ENCODE assay signal across 10 cellular contexts in the genomic region with DNA sequence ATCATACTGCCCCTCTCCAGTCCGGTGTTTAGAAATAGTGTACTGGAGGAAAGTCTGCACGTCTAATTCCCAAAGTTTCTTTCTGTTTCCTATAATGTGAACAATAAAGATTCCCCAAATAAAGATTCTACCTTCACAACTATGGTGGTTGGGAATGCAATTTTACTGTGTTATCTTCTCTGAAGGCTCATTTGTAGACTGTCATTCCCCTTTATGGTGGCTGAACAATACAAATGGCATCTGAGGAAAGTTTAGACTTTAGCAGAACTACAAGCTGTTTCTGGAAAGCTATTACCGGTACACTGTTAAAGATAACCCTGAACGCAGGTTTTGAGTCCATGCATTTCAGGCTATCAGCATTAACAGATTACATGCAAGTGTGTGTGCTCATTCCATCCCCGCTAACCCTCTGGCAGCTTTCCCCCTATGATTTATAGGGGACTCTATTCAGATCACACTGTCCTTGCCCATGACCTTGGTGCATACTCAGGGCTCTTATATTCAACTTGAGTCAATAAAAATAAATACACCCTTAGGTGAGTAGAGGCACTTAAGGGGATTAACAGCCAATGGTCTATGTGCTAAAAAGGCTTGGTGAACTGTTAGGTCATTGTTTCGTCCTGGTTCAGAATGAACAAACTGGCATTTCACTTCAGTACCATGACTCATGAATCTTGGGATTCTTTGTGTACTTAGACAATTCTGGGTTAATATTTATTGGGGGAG.
DNase-seq lines count a peak whose midpoint lies in the region; ATAC-seq and TF ChIP-seq lines count a peak whose summit lies in the region.
"Had no signal": no experiment of that assay in that cellular context is flagged by ENCODE, and none has a peak within 500 bp of the region (broad histone marks: within the 10 kb centered on the region; RNA-seq: fewer than 3 reads in every experiment).

No MANE protein-coding gene starts in this region.

- peak overlapping the region; percentile 63 for H3K27ac ChIP-seq in mesodermal cell (ENCODE audit: low read depth, low read length, severe bottlenecking)

- no peak for TF ChIP-seq CTCF in cardiac fibroblast (IDR thresholded peaks at IDR 0.05; ENCODE audit: low read depth, low read length)

- no peaks in the 10 kb centered on the region for H3K36me3 ChIP-seq in mesodermal cell (ENCODE audit: control insufficient read depth, insufficient read depth, low read length)
- H3K36me3 ChIP-seq: adrenal gland had no signal

- no peaks in the 10 kb centered on the region for H3K9me3 ChIP-seq in mesodermal cell (ENCODE audit: control insufficient read depth, low read length)
- H3K9me3 ChIP-seq: adrenal gland had no signal

- no peak for ATAC-seq in GM21737 (IDR thresholded peaks at IDR 0.05; ENCODE audit: unreplicated experiment)
- ATAC-seq: GM23338 had no signal

- DNase-seq in DMS79 (lab: John Stamatoyannopoulos, UW) (peak; percentile 49), MV-4-11 (lab: John Stamatoyannopoulos, UW) (peak; percentile 54), cardiac fibroblast (ENCODE audit: low read depth in 2 of 2) (peak; percentile 25 to 67), UCSD-AML1 (lab: John Stamatoyannopoulos, UW; ENCODE audit: unreplicated experiment) (no peak), amniotic stem cell (lab: John Stamatoyannopoulos, UW) (no peak)
- DNase-seq in stimulated activated CD4-positive, alpha-beta T cell treated with anti-CD3 and anti-CD28 coated beads, Interleukin-12 subunit alpha, Interleukin-12 subunit beta, amount 100 ng/mL, for 4 hours, result no peak

- H3K4me3 ChIP-seq in cardiac fibroblast (replicated peaks in 1 of 2; ENCODE audit: low read depth in 2 of 2, low read length in 2 of 2) (no peak overlapping the region), mesodermal cell (ENCODE audit: extremely low read depth, insufficient read depth, low read length, poor library complexity, severe bottlenecking) (no peak overlapping the region)
- H3K4me3 ChIP-seq: adrenal gland, GM23338 had no signal

- WGBS in mesodermal cell (ENCODE audit: insufficient coverage in 2 of 2), 2 experiments, result 84 to 94% methylated on average over 3 of the region's 6 CpGs

- H3K4me1 ChIP-seq in mesodermal cell (ENCODE audit: control insufficient read depth, insufficient read depth, low read length, poor library complexity, severe bottlenecking), result peaks cover 31% of the 10 kb centered on the region

Comparison
In these comparisons a context has a peak if more than half of its experiments do, and no peak if none do; other contexts are left out.
1. DNase-seq: peak in DMS79 (single experiment), MV-4-11 (single experiment) and cardiac fibroblast (2 of 2); none in stimulated activated CD4-positive, alpha-beta T cell treated with anti-CD3 and anti-CD28 coated beads, Interleukin-12 subunit alpha, Interleukin-12 subunit beta, amount 100 ng/mL, for 4 hours (single experiment), UCSD-AML1 (single experiment) and amniotic stem cell (single experiment).